Comparison of ENCODE assay signal across 10 cellular contexts in genomic region chr12:27554421-27555186, GRCh38. TPM values are rescaled to one million over a fixed set of nuclear protein-coding genes. Genes with fewer than 3 reads are reported as not detected.
DNase-seq lines count a peak whose midpoint lies in the region; ATAC-seq lines count a peak whose summit lies in the region.
"Had no signal": no experiment of that assay in that cellular context is flagged by ENCODE, and none has a peak within 500 bp of the region (broad histone marks: within the 10 kb centered on the region; RNA-seq: fewer than 3 reads in every experiment).

No MANE protein-coding gene starts in this region.

- peaks cover 17% of the 10 kb centered on the region for H3K27me3 Mint-ChIP-seq in activated naive CD4-positive, alpha-beta T cell treated with anti-CD3 and anti-CD28 coated beads, Interleukin-2, amount 10 ng/mL, durations not matched to agents 7 days and 5 days

- no peaks in the 10 kb centered on the region for H3K9me3 Mint-ChIP-seq in activated naive CD4-positive, alpha-beta T cell treated with anti-CD3 and anti-CD28 coated beads, Interleukin-2, amount 10 ng/mL, durations not matched to agents 7 days and 5 days
- H3K9me3 Mint-ChIP-seq: IgD-negative memory B cell had no signal

- WGBS in esophagus, 2 donors = 21 to 44% methylated on average over 14 of the region's 14 CpGs

- no peak overlapping the region for H3K27ac Mint-ChIP-seq in activated naive CD4-positive, alpha-beta T cell treated with anti-CD3 and anti-CD28 coated beads, Interleukin-2, amount 10 ng/mL, durations not matched to agents 7 days and 5 days
- H3K27ac Mint-ChIP-seq: IgD-negative memory B cell had no signal

- no peak overlapping the region for H3K4me3 ChIP-seq in esophagus (ENCODE audit: low read depth in 1 of 2, low read length in 2 of 2)
- peak overlapping the region; percentile 25 to 28 for H3K4me3 ChIP-seq in muscle layer of duodenum (ENCODE audit: low read depth in 1 of 2, low read length in 2 of 2)
- no peak overlapping the region for H3K4me3 ChIP-seq in effector memory CD4-positive, alpha-beta T cell (ENCODE audit: insufficient read depth, low read depth, low read length, poor library complexity, severe bottlenecking)

- H3K4me3 Mint-ChIP-seq in activated naive CD4-positive, alpha-beta T cell treated with anti-CD3 and anti-CD28 coated beads, Interleukin-2, amount 10 ng/mL, durations not matched to agents 7 days and 5 days = no peak overlapping the region

- H3K36me3 ChIP-seq in esophagus (ENCODE audit: control insufficient read depth in 2 of 2, insufficient read depth in 2 of 2, low read length in 1 of 2) = no peaks in the 10 kb centered on the region
- H3K36me3 ChIP-seq in muscle layer of duodenum (ENCODE audit: control insufficient read depth in 1 of 2, insufficient read depth in 2 of 2, low read length in 2 of 2) = peaks cover 0 to 5% of the 10 kb centered on the region in 2 donors
- no peaks in the 10 kb centered on the region for H3K36me3 ChIP-seq in effector memory CD4-positive, alpha-beta T cell (ENCODE audit: control insufficient read depth, insufficient read depth, low read length)

- H3K27ac ChIP-seq in esophagus (ENCODE audit: low read depth in 2 of 2, low read length in 1 of 2) (peak overlapping the region; percentile 51 to 87), muscle layer of duodenum (ENCODE audit: low read length) (peak overlapping the region; percentile 37)
- H3K27ac ChIP-seq in effector memory CD4-positive, alpha-beta T cell (ENCODE audit: insufficient read depth, low read length, poor library complexity, severe bottlenecking) = no peak overlapping the region

- DNase-seq in NCI-H446 treated with DMSO at 0.1 percent for 48 hours (lab: John Stamatoyannopoulos, UW) (peak; percentile 89), ureter (ENCODE audit: low spot score) (peak; percentile 78), SW 1271 (lab: John Stamatoyannopoulos, UW) (no peak)
- DNase-seq in activated naive CD4-positive, alpha-beta T cell treated with anti-CD3 and anti-CD28 coated beads, Interleukin-2, amount 10 ng/mL, durations not matched to agents 7 days and 5 days = no peak
- DNase-seq in effector memory CD4-positive, alpha-beta T cell = no peak
- DNase-seq: activated CD4-positive, alpha-beta T cell treated with anti-CD3 and anti-CD28 coated beads for 4 hours had no signal

- no peak for ATAC-seq in HG03196 (IDR thresholded peaks at IDR 0.05; ENCODE audit: unreplicated experiment)

- no peaks in the 10 kb centered on the region for H3K27me3 ChIP-seq in esophagus (ENCODE audit: control insufficient read depth in 1 of 2, insufficient read depth in 2 of 2, low read length in 2 of 2)
- H3K27me3 ChIP-seq in muscle layer of duodenum (ENCODE audit: low read depth, low read length) = no peaks in the 10 kb centered on the region
- no peaks in the 10 kb centered on the region for H3K27me3 ChIP-seq in effector memory CD4-positive, alpha-beta T cell (replicated peaks; ENCODE audit: control insufficient read depth, insufficient read depth, low read length, poor library complexity, severe bottlenecking)

- no peaks in the 10 kb centered on the region for H3K36me3 Mint-ChIP-seq in activated naive CD4-positive, alpha-beta T cell treated with anti-CD3 and anti-CD28 coated beads, Interleukin-2, amount 10 ng/mL, durations not matched to agents 7 days and 5 days
- H3K36me3 Mint-ChIP-seq: IgD-negative memory B cell had no signal

- H3K9me3 ChIP-seq in esophagus (ENCODE audit: control insufficient read depth in 2 of 2, insufficient read depth in 1 of 2, low read depth in 1 of 2, low read length in 1 of 2) = no peaks in the 10 kb centered on the region
- no peaks in the 10 kb centered on the region for H3K9me3 ChIP-seq in muscle layer of duodenum (ENCODE audit: control insufficient read depth in 1 of 2, low read length in 2 of 2)
- no peaks in the 10 kb centered on the region for H3K9me3 ChIP-seq in effector memory CD4-positive, alpha-beta T cell (ENCODE audit: control insufficient read depth, low read length)

- peaks cover 31% of the 10 kb centered on the region for H3K4me1 Mint-ChIP-seq in activated naive CD4-positive, alpha-beta T cell treated with anti-CD3 and anti-CD28 coated beads, Interleukin-2, amount 10 ng/mL, durations not matched to agents 7 days and 5 days

- CTCF ChIA-PET in activated naive CD4-positive, alpha-beta T cell treated with anti-CD3 and anti-CD28 coated beads, Interleukin-2, amount 10 ng/mL, durations not matched to agents 7 days and 5 days (lab: Charles Lee) = interaction anchor here (1.4 kb wide), 1 partner anchor 94 kb away, joined by 4 read pairs; no protein-coding TSS in a partner anchor

- H3K4me1 ChIP-seq in esophagus (ENCODE audit: control insufficient read depth in 2 of 2, insufficient read depth in 2 of 2, low read length in 1 of 2) = peaks cover 2 to 3% of the 10 kb centered on the region in 2 donors
- peaks cover 22 to 45% of the 10 kb centered on the region in 2 donors for H3K4me1 ChIP-seq in muscle layer of duodenum (ENCODE audit: control insufficient read depth in 1 of 2, insufficient read depth in 2 of 2, low read length in 2 of 2)
- H3K4me1 ChIP-seq in effector memory CD4-positive, alpha-beta T cell (ENCODE audit: control insufficient read depth, insufficient read depth, low read length, poor library complexity, severe bottlenecking) = no peaks in the 10 kb centered on the region

RNA-seq across cellular contexts. Expression of gene PPFIBP1, which starts 30.6 kb away (rescaled TPM):
- 10 to 100 TPM; 12.0 to 13.4 TPM for polyA plus RNA-seq in esophagus
- total RNA-seq in ureter = 120 TPM

Comparison
In these comparisons a context has a peak if more than half of its experiments do, and no peak if none do; other contexts are left out.
1. DNase-seq: peak in NCI-H446 treated with DMSO at 0.1 percent for 48 hours (single experiment) and ureter (single experiment); none in SW 1271 (0 of 2), activated naive CD4-positive, alpha-beta T cell treated with anti-CD3 and anti-CD28 coated beads, Interleukin-2, amount 10 ng/mL, durations not matched to agents 7 days and 5 days (single experiment) and effector memory CD4-positive, alpha-beta T cell (0 of 3).
2. H3K4me3 ChIP-seq: peak in muscle layer of duodenum (2 of 2); none in esophagus (0 of 2) and effector memory CD4-positive, alpha-beta T cell (single experiment).